2 cellular contexts compared by ENCODE assay signal in genomic region chr2:234751275-234751938, GRCh38.
TF ChIP-seq lines count a peak whose summit lies in the region.

No MANE protein-coding gene starts in this region.

TF ChIP-seq in IMR-90, 13 proteins besides CTCF, POLR2A, EP300 and RAD21 (continued from another document):
- TF ChIP-seq ELK1 (IDR thresholded peaks at IDR 0.05; ENCODE audit: borderline replicate concordance, low read depth, low read length) (no peak), CEBPB (IDR thresholded peaks at IDR 0.05; ENCODE audit: low read depth, low read length) (no peak), CHD1 (IDR thresholded peaks at IDR 0.05; ENCODE audit: low read depth, low read length) (no peak), MAFK (IDR thresholded peaks at IDR 0.05; ENCODE audit: low read depth, low read length) (no peak), BHLHE40 (IDR thresholded peaks at IDR 0.05; ENCODE audit: low read depth, low read length) (no peak), USF2 (IDR thresholded peaks at IDR 0.05; ENCODE audit: low read depth, low read length) (no peak), RCOR1 (IDR thresholded peaks at IDR 0.05; ENCODE audit: insufficient replicate concordance, low read length) (no peak), MAZ (IDR thresholded peaks at IDR 0.05; ENCODE audit: borderline replicate concordance, low read depth, low read length) (no peak), FOS (IDR thresholded peaks at IDR 0.05; ENCODE audit: low read depth, low read length) (no peak), MXI1 (IDR thresholded peaks at IDR 0.05; ENCODE audit: borderline replicate concordance, low read depth, low read length) (no peak), RFX5 (IDR thresholded peaks at IDR 0.05; ENCODE audit: low read depth, low read length) (no peak), NFE2L2 (IDR thresholded peaks at IDR 0.05; ENCODE audit: low read depth, low read length) (no peak)
TF ChIP-seq in IMR-90: peak in this region for 0.

TF ChIP-seq in liver, 16 proteins besides CTCF, POLR2A, EP300 and RAD21 (continued from another document):
- no peak for TF ChIP-seq ZBTB33 (IDR thresholded peaks at IDR 0.05)
- no peak for TF ChIP-seq EGR1 (IDR thresholded peaks at IDR 0.05; ENCODE audit: low read depth in 2 of 2)
- TF ChIP-seq YY1 (IDR thresholded peaks at IDR 0.05): no peak
- TF ChIP-seq JUND (IDR thresholded peaks at IDR 0.05): no peak
- no peak for TF ChIP-seq ATF3 (IDR thresholded peaks at IDR 0.05)
- TF ChIP-seq RXRA (IDR thresholded peaks at IDR 0.05): no peak
- TF ChIP-seq HNF4G (IDR thresholded peaks at IDR 0.05): no peak
